In genomic region chr1:162892916-162893714, GRCh38 we compare ENCODE assay signal across 1 cellular context.
TF ChIP-seq lines count a peak whose summit lies in the region.

No MANE protein-coding gene starts in this region.

TF ChIP-seq in HepG2, 621 proteins besides CTCF, POLR2A, EP300 and RAD21 (continued from another document and continues in another):
- TF ChIP-seq CHD4 (IDR thresholded peaks at IDR 0.05; ENCODE audit: borderline replicate concordance, low read length) (0 out of 2 replicates have a peak, but pooled peaks have one; percentile 53), KDM2A (CRISPR knock-in tag; IDR thresholded peaks at IDR 0.05; ENCODE audit: borderline replicate concordance, low read depth) (no peak), PATZ1 (CRISPR knock-in tag; IDR thresholded peaks at IDR 0.05) (peak; percentile 76), ZNF589 (CRISPR knock-in tag; conservative IDR thresholded peaks at IDR 0.05) (no peak), KLF11 (CRISPR knock-in tag; IDR thresholded peaks at IDR 0.05) (no peak), BRD4 (CRISPR knock-in tag; IDR thresholded peaks at IDR 0.05) (no peak), TEAD2 (CRISPR knock-in tag; IDR thresholded peaks at IDR 0.05) (no peak), ZFP82 (CRISPR knock-in tag; IDR thresholded peaks at IDR 0.05; ENCODE audit: borderline replicate concordance) (no peak), ZNF670 (CRISPR knock-in tag; IDR thresholded peaks at IDR 0.05; ENCODE audit: borderline replicate concordance) (no peak), NFIC (IDR thresholded peaks at IDR 0.05; ENCODE audit: low read length) (peak; percentile 57; the same call in 1 of the 2 replicates), CREBL2 (CRISPR knock-in tag; IDR thresholded peaks at IDR 0.05; ENCODE audit: borderline replicate concordance) (no peak), YEATS2 (CRISPR knock-in tag; IDR thresholded peaks at IDR 0.05; ENCODE audit: borderline replicate concordance) (no peak), ZNF615 (CRISPR knock-in tag; IDR thresholded peaks at IDR 0.05; ENCODE audit: borderline replicate concordance) (no peak), NR3C1 (CRISPR knock-in tag; IDR thresholded peaks at IDR 0.05) (no peak), NFYC (CRISPR knock-in tag; IDR thresholded peaks at IDR 0.05) (no peak), ZSCAN29 (CRISPR knock-in tag; conservative IDR thresholded peaks at IDR 0.05) (no peak), CBX2 (IDR thresholded peaks at IDR 0.05; ENCODE audit: low read depth, low read length) (no peak), CBX2 (CRISPR knock-in tag; IDR thresholded peaks at IDR 0.05; ENCODE audit: low read depth) (no peak), ZNF780A (CRISPR knock-in tag; IDR thresholded peaks at IDR 0.05) (no peak), STAT5B (CRISPR knock-in tag; IDR thresholded peaks at IDR 0.05) (no peak), SMC3 (IDR thresholded peaks at IDR 0.05; ENCODE audit: low read length) (no peak), ZNF619 (CRISPR knock-in tag; IDR thresholded peaks at IDR 0.05) (no peak), GATAD2A (CRISPR knock-in tag; IDR thresholded peaks at IDR 0.05) (peak; percentile 88)
- TF ChIP-seq, protein P1, sequence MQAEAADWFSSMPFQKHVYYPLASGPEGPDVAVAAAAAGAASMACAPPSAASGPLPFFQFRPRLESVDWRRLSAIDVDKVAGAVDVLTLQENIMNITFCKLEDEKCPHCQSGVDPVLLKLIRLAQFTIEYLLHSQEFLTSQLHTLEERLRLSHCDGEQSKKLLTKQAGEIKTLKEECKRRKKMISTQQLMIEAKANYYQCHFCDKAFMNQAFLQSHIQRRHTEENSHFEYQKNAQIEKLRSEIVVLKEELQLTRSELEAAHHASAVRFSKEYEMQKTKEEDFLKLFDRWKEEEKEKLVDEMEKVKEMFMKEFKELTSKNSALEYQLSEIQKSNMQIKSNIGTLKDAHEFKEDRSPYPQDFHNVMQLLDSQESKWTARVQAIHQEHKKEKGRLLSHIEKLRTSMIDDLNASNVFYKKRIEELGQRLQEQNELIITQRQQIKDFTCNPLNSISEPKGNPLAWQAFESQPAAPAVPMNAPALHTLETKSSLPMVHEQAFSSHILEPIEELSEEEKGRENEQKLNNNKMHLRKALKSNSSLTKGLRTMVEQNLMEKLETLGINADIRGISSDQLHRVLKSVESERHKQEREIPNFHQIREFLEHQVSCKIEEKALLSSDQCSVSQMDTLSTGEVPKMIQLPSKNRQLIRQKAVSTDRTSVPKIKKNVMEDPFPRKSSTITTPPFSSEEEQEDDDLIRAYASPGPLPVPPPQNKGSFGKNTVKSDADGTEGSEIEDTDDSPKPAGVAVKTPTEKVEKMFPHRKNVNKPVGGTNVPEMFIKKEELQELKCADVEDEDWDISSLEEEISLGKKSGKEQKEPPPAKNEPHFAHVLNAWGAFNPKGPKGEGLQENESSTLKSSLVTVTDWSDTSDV (CRISPR knock-in tag; IDR thresholded peaks at IDR 0.05) = no peak
- TF ChIP-seq, protein P2, sequence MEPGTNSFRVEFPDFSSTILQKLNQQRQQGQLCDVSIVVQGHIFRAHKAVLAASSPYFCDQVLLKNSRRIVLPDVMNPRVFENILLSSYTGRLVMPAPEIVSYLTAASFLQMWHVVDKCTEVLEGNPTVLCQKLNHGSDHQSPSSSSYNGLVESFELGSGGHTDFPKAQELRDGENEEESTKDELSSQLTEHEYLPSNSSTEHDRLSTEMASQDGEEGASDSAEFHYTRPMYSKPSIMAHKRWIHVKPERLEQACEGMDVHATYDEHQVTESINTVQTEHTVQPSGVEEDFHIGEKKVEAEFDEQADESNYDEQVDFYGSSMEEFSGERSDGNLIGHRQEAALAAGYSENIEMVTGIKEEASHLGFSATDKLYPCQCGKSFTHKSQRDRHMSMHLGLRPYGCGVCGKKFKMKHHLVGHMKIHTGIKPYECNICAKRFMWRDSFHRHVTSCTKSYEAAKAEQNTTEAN (CRISPR knock-in tag; conservative IDR thresholded peaks at IDR 0.05) = no peak
- TF ChIP-seq, protein P3, sequence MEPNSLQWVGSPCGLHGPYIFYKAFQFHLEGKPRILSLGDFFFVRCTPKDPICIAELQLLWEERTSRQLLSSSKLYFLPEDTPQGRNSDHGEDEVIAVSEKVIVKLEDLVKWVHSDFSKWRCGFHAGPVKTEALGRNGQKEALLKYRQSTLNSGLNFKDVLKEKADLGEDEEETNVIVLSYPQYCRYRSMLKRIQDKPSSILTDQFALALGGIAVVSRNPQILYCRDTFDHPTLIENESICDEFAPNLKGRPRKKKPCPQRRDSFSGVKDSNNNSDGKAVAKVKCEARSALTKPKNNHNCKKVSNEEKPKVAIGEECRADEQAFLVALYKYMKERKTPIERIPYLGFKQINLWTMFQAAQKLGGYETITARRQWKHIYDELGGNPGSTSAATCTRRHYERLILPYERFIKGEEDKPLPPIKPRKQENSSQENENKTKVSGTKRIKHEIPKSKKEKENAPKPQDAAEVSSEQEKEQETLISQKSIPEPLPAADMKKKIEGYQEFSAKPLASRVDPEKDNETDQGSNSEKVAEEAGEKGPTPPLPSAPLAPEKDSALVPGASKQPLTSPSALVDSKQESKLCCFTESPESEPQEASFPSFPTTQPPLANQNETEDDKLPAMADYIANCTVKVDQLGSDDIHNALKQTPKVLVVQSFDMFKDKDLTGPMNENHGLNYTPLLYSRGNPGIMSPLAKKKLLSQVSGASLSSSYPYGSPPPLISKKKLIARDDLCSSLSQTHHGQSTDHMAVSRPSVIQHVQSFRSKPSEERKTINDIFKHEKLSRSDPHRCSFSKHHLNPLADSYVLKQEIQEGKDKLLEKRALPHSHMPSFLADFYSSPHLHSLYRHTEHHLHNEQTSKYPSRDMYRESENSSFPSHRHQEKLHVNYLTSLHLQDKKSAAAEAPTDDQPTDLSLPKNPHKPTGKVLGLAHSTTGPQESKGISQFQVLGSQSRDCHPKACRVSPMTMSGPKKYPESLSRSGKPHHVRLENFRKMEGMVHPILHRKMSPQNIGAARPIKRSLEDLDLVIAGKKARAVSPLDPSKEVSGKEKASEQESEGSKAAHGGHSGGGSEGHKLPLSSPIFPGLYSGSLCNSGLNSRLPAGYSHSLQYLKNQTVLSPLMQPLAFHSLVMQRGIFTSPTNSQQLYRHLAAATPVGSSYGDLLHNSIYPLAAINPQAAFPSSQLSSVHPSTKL (CRISPR knock-in tag; IDR thresholded peaks at IDR 0.05) = peak; percentile 98
- TF ChIP-seq, protein P4, sequence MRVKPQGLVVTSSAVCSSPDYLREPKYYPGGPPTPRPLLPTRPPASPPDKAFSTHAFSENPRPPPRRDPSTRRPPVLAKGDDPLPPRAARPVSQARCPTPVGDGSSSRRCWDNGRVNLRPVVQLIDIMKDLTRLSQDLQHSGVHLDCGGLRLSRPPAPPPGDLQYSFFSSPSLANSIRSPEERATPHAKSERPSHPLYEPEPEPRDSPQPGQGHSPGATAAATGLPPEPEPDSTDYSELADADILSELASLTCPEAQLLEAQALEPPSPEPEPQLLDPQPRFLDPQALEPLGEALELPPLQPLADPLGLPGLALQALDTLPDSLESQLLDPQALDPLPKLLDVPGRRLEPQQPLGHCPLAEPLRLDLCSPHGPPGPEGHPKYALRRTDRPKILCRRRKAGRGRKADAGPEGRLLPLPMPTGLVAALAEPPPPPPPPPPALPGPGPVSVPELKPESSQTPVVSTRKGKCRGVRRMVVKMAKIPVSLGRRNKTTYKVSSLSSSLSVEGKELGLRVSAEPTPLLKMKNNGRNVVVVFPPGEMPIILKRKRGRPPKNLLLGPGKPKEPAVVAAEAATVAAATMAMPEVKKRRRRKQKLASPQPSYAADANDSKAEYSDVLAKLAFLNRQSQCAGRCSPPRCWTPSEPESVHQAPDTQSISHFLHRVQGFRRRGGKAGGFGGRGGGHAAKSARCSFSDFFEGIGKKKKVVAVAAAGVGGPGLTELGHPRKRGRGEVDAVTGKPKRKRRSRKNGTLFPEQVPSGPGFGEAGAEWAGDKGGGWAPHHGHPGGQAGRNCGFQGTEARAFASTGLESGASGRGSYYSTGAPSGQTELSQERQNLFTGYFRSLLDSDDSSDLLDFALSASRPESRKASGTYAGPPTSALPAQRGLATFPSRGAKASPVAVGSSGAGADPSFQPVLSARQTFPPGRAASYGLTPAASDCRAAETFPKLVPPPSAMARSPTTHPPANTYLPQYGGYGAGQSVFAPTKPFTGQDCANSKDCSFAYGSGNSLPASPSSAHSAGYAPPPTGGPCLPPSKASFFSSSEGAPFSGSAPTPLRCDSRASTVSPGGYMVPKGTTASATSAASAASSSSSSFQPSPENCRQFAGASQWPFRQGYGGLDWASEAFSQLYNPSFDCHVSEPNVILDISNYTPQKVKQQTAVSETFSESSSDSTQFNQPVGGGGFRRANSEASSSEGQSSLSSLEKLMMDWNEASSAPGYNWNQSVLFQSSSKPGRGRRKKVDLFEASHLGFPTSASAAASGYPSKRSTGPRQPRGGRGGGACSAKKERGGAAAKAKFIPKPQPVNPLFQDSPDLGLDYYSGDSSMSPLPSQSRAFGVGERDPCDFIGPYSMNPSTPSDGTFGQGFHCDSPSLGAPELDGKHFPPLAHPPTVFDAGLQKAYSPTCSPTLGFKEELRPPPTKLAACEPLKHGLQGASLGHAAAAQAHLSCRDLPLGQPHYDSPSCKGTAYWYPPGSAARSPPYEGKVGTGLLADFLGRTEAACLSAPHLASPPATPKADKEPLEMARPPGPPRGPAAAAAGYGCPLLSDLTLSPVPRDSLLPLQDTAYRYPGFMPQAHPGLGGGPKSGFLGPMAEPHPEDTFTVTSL (CRISPR knock-in tag; IDR thresholded peaks at IDR 0.05; ENCODE audit: borderline replicate concordance) = peak; percentile 93; the same call in 1 of the 2 replicates
- TF ChIP-seq, protein P5, sequence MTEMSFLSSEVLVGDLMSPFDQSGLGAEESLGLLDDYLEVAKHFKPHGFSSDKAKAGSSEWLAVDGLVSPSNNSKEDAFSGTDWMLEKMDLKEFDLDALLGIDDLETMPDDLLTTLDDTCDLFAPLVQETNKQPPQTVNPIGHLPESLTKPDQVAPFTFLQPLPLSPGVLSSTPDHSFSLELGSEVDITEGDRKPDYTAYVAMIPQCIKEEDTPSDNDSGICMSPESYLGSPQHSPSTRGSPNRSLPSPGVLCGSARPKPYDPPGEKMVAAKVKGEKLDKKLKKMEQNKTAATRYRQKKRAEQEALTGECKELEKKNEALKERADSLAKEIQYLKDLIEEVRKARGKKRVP (CRISPR knock-in tag; IDR thresholded peaks at IDR 0.05) = 0 out of 4 replicates have a peak, but pooled peaks of 1 of the 2 experiments have one; percentile 49
- TF ChIP-seq, protein P6, sequence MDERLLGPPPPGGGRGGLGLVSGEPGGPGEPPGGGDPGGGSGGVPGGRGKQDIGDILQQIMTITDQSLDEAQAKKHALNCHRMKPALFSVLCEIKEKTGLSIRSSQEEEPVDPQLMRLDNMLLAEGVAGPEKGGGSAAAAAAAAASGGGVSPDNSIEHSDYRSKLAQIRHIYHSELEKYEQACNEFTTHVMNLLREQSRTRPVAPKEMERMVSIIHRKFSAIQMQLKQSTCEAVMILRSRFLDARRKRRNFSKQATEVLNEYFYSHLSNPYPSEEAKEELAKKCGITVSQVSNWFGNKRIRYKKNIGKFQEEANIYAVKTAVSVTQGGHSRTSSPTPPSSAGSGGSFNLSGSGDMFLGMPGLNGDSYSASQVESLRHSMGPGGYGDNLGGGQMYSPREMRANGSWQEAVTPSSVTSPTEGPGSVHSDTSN (CRISPR knock-in tag; IDR thresholded peaks at IDR 0.05) = no peak
- TF ChIP-seq, protein P7, sequence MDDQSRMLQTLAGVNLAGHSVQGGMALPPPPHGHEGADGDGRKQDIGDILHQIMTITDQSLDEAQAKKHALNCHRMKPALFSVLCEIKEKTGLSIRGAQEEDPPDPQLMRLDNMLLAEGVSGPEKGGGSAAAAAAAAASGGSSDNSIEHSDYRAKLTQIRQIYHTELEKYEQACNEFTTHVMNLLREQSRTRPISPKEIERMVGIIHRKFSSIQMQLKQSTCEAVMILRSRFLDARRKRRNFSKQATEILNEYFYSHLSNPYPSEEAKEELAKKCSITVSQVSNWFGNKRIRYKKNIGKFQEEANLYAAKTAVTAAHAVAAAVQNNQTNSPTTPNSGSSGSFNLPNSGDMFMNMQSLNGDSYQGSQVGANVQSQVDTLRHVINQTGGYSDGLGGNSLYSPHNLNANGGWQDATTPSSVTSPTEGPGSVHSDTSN (CRISPR knock-in tag; IDR thresholded peaks at IDR 0.05; ENCODE audit: borderline replicate concordance) = no peak
